In the genomic region with DNA sequence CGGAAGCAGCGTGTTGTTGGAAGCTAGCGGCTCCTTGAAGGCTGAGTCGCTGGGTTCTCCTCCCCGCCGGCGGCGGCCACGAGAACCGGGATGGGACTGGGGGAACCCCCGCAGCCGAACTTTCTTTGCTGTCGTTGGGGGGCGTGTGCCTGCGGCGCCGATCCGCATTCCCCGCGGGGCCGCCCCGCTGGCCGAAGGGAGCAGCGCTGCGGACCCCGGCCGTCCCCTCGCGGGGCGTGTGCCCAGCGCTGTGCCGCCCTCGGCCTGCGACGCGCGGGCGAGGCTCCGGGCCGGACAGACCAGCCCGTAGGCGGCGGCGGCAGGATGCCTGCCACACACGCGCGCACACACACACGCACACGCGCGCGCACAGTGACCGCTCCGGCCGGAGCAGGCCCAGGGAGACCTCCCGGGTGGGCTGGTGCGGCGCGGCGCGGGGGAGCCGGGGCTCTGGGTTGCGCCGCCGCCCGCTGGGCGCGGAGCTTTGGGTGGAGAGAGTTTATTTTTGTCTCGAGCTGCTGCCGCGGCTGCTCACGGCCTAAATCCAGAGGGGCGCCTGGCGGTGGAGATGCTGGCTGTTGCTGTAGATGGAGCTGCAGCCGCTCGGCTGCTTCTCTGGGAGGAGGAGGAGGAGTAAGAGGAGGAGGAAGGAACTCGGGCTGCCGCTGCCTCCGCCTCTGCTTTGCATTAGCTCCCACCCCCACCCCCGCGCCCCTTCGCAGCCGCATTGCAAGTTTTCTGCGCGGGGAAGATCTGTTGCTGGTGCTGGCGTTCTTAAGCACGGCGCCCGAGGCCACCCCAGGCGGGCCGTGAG, we compare ENCODE assay signal across 8 cellular contexts. TPM values are rescaled to one million over a fixed set of nuclear protein-coding genes. Genes with fewer than 3 reads are reported as not detected.
A peak's percentile ranks its signal among the peaks of the same experiment; 100 is the strongest.
DNase-seq lines count a peak whose midpoint lies in the region; ATAC-seq and TF ChIP-seq lines count a peak whose summit lies in the region.

A gene with protein sequence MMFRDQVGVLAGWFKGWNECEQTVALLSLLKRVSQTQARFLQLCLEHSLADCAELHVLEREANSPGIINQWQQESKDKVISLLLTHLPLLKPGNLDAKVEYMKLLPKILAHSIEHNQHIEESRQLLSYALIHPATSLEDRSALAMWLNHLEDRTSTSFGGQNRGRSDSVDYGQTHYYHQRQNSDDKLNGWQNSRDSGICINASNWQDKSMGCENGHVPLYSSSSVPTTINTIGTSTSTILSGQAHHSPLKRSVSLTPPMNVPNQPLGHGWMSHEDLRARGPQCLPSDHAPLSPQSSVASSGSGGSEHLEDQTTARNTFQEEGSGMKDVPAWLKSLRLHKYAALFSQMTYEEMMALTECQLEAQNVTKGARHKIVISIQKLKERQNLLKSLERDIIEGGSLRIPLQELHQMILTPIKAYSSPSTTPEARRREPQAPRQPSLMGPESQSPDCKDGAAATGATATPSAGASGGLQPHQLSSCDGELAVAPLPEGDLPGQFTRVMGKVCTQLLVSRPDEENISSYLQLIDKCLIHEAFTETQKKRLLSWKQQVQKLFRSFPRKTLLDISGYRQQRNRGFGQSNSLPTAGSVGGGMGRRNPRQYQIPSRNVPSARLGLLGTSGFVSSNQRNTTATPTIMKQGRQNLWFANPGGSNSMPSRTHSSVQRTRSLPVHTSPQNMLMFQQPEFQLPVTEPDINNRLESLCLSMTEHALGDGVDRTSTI (plus strand): TSS at position 719 of the 814 bp plus-strand sequence. CDS start 789 bp downstream, outside the sequence.

- peaks cover 49% of the 10 kb centered on the region for H3K27me3 Mint-ChIP-seq in activated naive CD4-positive, alpha-beta T cell treated with anti-CD3 and anti-CD28 coated beads, Interleukin-2, amount 10 ng/mL, durations not matched to agents 7 days and 5 days
- H3K27me3 Mint-ChIP-seq in neural progenitor cell (ENCODE audit: insufficient read depth, low read depth): peaks cover 7% of the 10 kb centered on the region

- CTCF ChIA-PET in activated naive CD4-positive, alpha-beta T cell treated with anti-CD3 and anti-CD28 coated beads, Interleukin-2, amount 10 ng/mL, durations not matched to agents 7 days and 5 days (lab: Charles Lee): interaction anchor here (0.7 to 8.2 kb wide), 17 partner anchors 18 to 624 kb away, joined by 3 to 221 read pairs (median 4); no protein-coding TSS in a partner anchor

- peak; percentile 61 for TF ChIP-seq POLR2A in Raji (IDR thresholded peaks at IDR 0.05; ENCODE audit: insufficient read depth, low read depth, low read length)
- peak; percentile 33 to 59 for TF ChIP-seq POLR2A in tibial nerve (IDR thresholded peaks at IDR 0.05)

- H3K27me3 ChIP-seq in HUES48 (ENCODE audit: control insufficient read depth, insufficient read depth, low read length) (peaks cover 34% of the 10 kb centered on the region), neural progenitor cell (peaks cover 66% of the 10 kb centered on the region), tibial nerve (no peaks in the 10 kb centered on the region)

- H3K4me3 Mint-ChIP-seq in activated naive CD4-positive, alpha-beta T cell treated with anti-CD3 and anti-CD28 coated beads, Interleukin-2, amount 10 ng/mL, durations not matched to agents 7 days and 5 days: peak within 1 kb of the TSS; percentile 89
- H3K4me3 Mint-ChIP-seq in neural progenitor cell: peak within 1 kb of the TSS; percentile 98

- peak within 1 kb of the TSS; percentile 69 for H3K27ac Mint-ChIP-seq in activated naive CD4-positive, alpha-beta T cell treated with anti-CD3 and anti-CD28 coated beads, Interleukin-2, amount 10 ng/mL, durations not matched to agents 7 days and 5 days
- H3K27ac Mint-ChIP-seq in neural progenitor cell: peak within 1 kb of the TSS; percentile 78

- WGBS in tibial nerve, 2 donors: 1% methylated on average over 23 to 60 of the region's 91 CpGs

- no peaks in the 10 kb centered on the region for H3K9me3 Mint-ChIP-seq in activated naive CD4-positive, alpha-beta T cell treated with anti-CD3 and anti-CD28 coated beads, Interleukin-2, amount 10 ng/mL, durations not matched to agents 7 days and 5 days
- no peaks in the 10 kb centered on the region for H3K9me3 Mint-ChIP-seq in neural progenitor cell

- no peaks in the 10 kb centered on the region for H3K36me3 Mint-ChIP-seq in activated naive CD4-positive, alpha-beta T cell treated with anti-CD3 and anti-CD28 coated beads, Interleukin-2, amount 10 ng/mL, durations not matched to agents 7 days and 5 days
- H3K36me3 Mint-ChIP-seq in neural progenitor cell: peaks cover 3% of the 10 kb centered on the region

- H3K9me3 ChIP-seq in HUES48 (ENCODE audit: control insufficient read depth, insufficient read depth, low read length) (no peaks in the 10 kb centered on the region), neural progenitor cell (ENCODE audit: low read depth) (no peaks in the 10 kb centered on the region), tibial nerve (no peaks in the 10 kb centered on the region)

- TF ChIP-seq CTCF in neural progenitor cell (IDR thresholded peaks at IDR 0.05): peak; percentile 40
- peak; percentile 12 to 77 (median 25) for TF ChIP-seq CTCF in tibial nerve (IDR thresholded peaks at IDR 0.05)

- H3K9ac ChIP-seq in HUES48 (ENCODE audit: low read depth, low read length): peak within 1 kb of the TSS; percentile 73
- H3K9ac ChIP-seq in neural progenitor cell: no peak within 1 kb of the TSS

- peaks cover 21% of the 10 kb centered on the region for H3K4me1 Mint-ChIP-seq in activated naive CD4-positive, alpha-beta T cell treated with anti-CD3 and anti-CD28 coated beads, Interleukin-2, amount 10 ng/mL, durations not matched to agents 7 days and 5 days
- H3K4me1 Mint-ChIP-seq in neural progenitor cell: peaks cover 21% of the 10 kb centered on the region

- H3F3A ChIP-seq in neural progenitor cell (ENCODE audit: low read depth): peaks cover 25% of the 10 kb centered on the region

- peak in 1 of 2 donors; percentile 67 for TF ChIP-seq EP300 in tibial nerve (IDR thresholded peaks at IDR 0.05)

- peak within 1 kb of the TSS; percentile 91 for H2AFZ ChIP-seq in neural progenitor cell (replicated peaks)

- peak within 1 kb of the TSS; percentile 90 for H3K4me2 ChIP-seq in neural progenitor cell

- H3K4me1 ChIP-seq in HUES48 (ENCODE audit: control insufficient read depth, insufficient read depth, low read length) (peaks cover 19% of the 10 kb centered on the region), neural progenitor cell (peaks cover 10% of the 10 kb centered on the region), tibial nerve (peaks cover 0 to 46% (median 10%) of the 10 kb centered on the region in 4 donors)

- no peaks in the 10 kb centered on the region for H3K79me2 ChIP-seq in neural progenitor cell (ENCODE audit: low read depth)

- peaks cover 7% of the 10 kb centered on the region for H4K20me1 ChIP-seq in neural progenitor cell (ENCODE audit: low read depth)

- peak; percentile 33 for ATAC-seq in GM21367 (IDR thresholded peaks at IDR 0.05; ENCODE audit: unreplicated experiment)

- H3K4me3 ChIP-seq in HUES48 (ENCODE audit: low read depth, low read length) (peak within 1 kb of the TSS; percentile 86), neural progenitor cell (peak within 1 kb of the TSS; percentile 61), tibial nerve (peak within 1 kb of the TSS; percentile 60 to 92 (median 87))

- DNase-seq in DMS 273 (lab: John Stamatoyannopoulos, UW; ENCODE audit: unreplicated experiment) (peak; percentile 89), foreskin melanocyte (peak; percentile 72), neural progenitor cell (ENCODE audit: low spot score) (peak; percentile 84), tibial nerve (ENCODE audit: low spot score in 2 of 2) (peak; percentile 63 to 71)
- peak; percentile 72 for DNase-seq in activated naive CD4-positive, alpha-beta T cell treated with anti-CD3 and anti-CD28 coated beads, Interleukin-2, amount 10 ng/mL, durations not matched to agents 7 days and 5 days

- H3K36me3 ChIP-seq in HUES48 (ENCODE audit: control insufficient read depth, insufficient read depth, low read length): no peaks in the 10 kb centered on the region
- no peaks in the 10 kb centered on the region for H3K36me3 ChIP-seq in neural progenitor cell
- H3K36me3 ChIP-seq in tibial nerve: peaks cover 0 to under 1% (median 0%) of the 10 kb centered on the region in 3 donors

- H3K27ac ChIP-seq in HUES48 (ENCODE audit: low read depth, low read length): peak within 1 kb of the TSS; percentile 59
- no peak within 1 kb of the TSS for H3K27ac ChIP-seq in neural progenitor cell
- peak within 1 kb of the TSS; percentile 98 to 100 (median 100) for H3K27ac ChIP-seq in tibial nerve

RNA-seq across cellular contexts. Expression of the gene that starts here (rescaled TPM):
- 4.3 and 4.6 TPM in 2 replicates for total RNA-seq in neural progenitor cell (ENCODE audit: low replicate concordance)
- 10 to 100 TPM; 39.8 to 53.3 (median 48.0) TPM for total RNA-seq in tibial nerve
